ENCODE assay signal across 22 cellular contexts in the genomic region with DNA sequence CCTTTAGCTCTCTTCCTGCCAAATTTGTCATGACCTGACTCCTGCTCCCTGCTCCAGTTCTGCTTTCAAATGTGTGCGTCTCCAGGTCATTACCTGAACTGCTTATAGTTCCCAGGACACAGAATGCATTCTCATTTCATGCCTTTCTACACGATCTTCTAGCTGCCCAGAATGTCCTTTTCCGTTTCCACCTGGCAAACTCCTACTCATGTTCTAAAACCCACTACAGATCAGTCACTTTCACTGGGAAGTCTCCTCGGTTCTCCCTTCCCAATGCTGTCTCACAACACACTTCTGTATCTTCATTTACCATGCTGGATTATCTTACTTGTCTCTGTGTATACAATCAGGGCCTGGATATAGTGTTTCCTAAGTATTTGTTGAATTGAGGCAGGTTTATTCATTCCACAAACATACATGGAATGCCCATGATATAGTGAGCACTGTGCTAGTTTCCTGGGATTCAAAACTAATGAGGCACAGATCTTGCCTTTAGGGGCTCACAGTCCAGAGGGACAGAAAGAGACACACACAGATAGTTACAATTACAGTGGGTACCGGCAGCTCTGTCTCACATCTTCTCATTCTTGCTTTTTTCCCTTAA. TPM values are rescaled to one million over a fixed set of nuclear protein-coding genes. Genes with fewer than 3 reads are reported as not detected.
"Had no signal": no experiment of that assay in that cellular context is flagged by ENCODE, and none has a peak within 500 bp of the region (broad histone marks: within the 10 kb centered on the region; RNA-seq: fewer than 3 reads in every experiment).

No MANE protein-coding gene starts in this region.

- DNase-seq: cortex of kidney; dorsolateral prefrontal cortex; effector memory CD4-positive, alpha-beta T cell; foreskin keratinocyte; immature natural killer cell; left ventricle myocardium inferior; lower lobe of right lung; mesenchymal stem cell; midbrain; posterior cingulate gyrus; stimulated activated CD4-positive, alpha-beta T cell treated with anti-CD3 and anti-CD28 coated beads, Interleukin-2, amount 100 ng/mL, for 24 hours; stimulated activated CD4-positive, alpha-beta T cell treated with anti-CD3 and anti-CD28 coated beads, Interleukin-4, amount 100 ng/mL, for 4 hours; stimulated activated naive B cell treated with anti-CD40 and anti-IgM and Interleukin-4, amounts not matched to agents 10 μg/mL and 1 μg/mL and 100 μg/mL, for 72 hours; stimulated activated naive CD8-positive, alpha-beta T cell treated with anti-CD3 and anti-CD28 coated beads, Interleukin-15, amount 100 ng/mL, for 72 hours; substantia nigra; transverse colon had no signal

- H3K27me3 ChIP-seq: foreskin keratinocyte, transverse colon had no signal

- H3K27ac ChIP-seq: dorsolateral prefrontal cortex, foreskin keratinocyte, left ventricle myocardium inferior, lower lobe of right lung, thoracic aorta, transverse colon had no signal

- H3K4me1 Mint-ChIP-seq: immature natural killer cell; stimulated activated naive B cell treated with anti-CD40 and anti-IgM and Interleukin-4, amounts not matched to agents 10 μg/mL and 1 μg/mL and 100 μg/mL, for 72 hours; stimulated activated naive CD8-positive, alpha-beta T cell treated with anti-CD3 and anti-CD28 coated beads, Interleukin-15, amount 100 ng/mL, for 72 hours had no signal

- H3K4me1 ChIP-seq: left ventricle myocardium inferior, lower lobe of right lung had no signal

- H3K27ac Mint-ChIP-seq: immature natural killer cell; natural killer cell treated with Interleukin-12 subunit alpha and Interleukin-12 subunit beta and Interleukin-15 and Interleukin-18, amount 100 ng/mL, for 72 hours; stimulated activated naive B cell treated with anti-CD40 and anti-IgM and Interleukin-4, amounts not matched to agents 10 μg/mL and 1 μg/mL and 100 μg/mL, for 72 hours; stimulated activated naive CD8-positive, alpha-beta T cell treated with anti-CD3 and anti-CD28 coated beads, Interleukin-15, amount 100 ng/mL, for 72 hours had no signal

- H3K4me3 ChIP-seq: dorsolateral prefrontal cortex, left ventricle myocardium inferior, lower lobe of right lung, thoracic aorta, transverse colon had no signal

- H3K4me3 Mint-ChIP-seq: immature natural killer cell; natural killer cell treated with Interleukin-12 subunit alpha and Interleukin-12 subunit beta and Interleukin-15 and Interleukin-18, amount 100 ng/mL, for 72 hours; stimulated activated naive B cell treated with anti-CD40 and anti-IgM and Interleukin-4, amounts not matched to agents 10 μg/mL and 1 μg/mL and 100 μg/mL, for 72 hours; stimulated activated naive CD8-positive, alpha-beta T cell treated with anti-CD3 and anti-CD28 coated beads, Interleukin-15, amount 100 ng/mL, for 72 hours had no signal

- H3K36me3 ChIP-seq: left ventricle myocardium inferior, lower lobe of right lung, thoracic aorta, transverse colon had no signal

- ATAC-seq: esophagus mucosa; foreskin keratinocyte; lower lobe of right lung; natural killer cell treated with Interleukin-12 subunit alpha and Interleukin-12 subunit beta and Interleukin-15 and Interleukin-18, amount 100 ng/mL, for 72 hours; sciatic nerve; stimulated activated naive B cell treated with anti-CD40 and anti-IgM and Interleukin-4, amounts not matched to agents 10 μg/mL and 1 μg/mL and 100 μg/mL, for 72 hours; stimulated activated naive CD8-positive, alpha-beta T cell treated with anti-CD3 and anti-CD28 coated beads, Interleukin-15, amount 100 ng/mL, for 72 hours had no signal

RNA-seq across cellular contexts. Expression of gene NOX5, which starts 1.6 kb away (rescaled TPM):
- total RNA-seq: chondrocyte; left ventricle myocardium inferior; lower lobe of right lung; natural killer cell treated with Interleukin-12 subunit alpha and Interleukin-12 subunit beta and Interleukin-15 and Interleukin-18, amount 100 ng/mL, for 72 hours; pulmonary artery endothelial cell had no signal
